8 cellular contexts compared by ENCODE assay signal in the genomic region with DNA sequence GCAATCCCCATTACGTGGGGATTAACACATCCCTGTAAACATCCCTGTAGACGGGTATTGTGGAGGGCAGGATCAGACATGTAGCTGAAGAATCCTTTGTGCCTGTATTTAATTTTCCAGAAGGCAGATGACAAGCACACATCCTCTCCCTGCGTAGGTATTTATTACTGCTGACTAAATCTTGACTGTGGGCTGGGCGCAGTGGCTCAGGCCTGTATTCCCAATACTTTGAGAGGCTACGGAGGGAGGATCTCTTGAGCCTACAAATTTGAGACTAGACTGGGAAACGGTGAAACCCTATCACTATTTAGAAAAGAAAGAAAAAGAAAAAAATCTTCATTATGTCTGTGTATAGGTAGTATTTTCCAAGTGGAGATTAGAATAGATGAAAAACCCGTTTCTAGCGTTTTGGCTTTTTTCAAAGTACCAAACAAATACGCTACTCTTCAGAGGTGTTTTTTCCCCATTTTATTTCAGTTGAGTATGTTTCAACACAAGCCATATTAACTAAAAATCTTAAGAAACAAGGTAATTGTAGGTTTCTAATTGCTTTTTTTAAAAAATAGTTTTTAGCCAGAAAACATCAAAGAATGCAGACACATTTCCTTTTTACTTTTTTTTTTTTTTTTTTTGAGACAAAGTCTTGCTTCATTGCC. TPM values are rescaled to one million over a fixed set of nuclear protein-coding genes. Genes with fewer than 3 reads are reported as not detected.
DNase-seq lines count a peak whose midpoint lies in the region; ATAC-seq and TF ChIP-seq lines count a peak whose summit lies in the region.

No MANE protein-coding gene starts in this region.

- peak overlapping the region; percentile 96 for H3K9ac ChIP-seq in mesendoderm (ENCODE audit: low read length)

- H3K36me3 Mint-ChIP-seq in Caco-2 (ENCODE audit: insufficient read depth, unreplicated experiment) (no peaks in the 10 kb centered on the region), T-helper 17 cell (ENCODE audit: low read depth) (no peaks in the 10 kb centered on the region)

- peak overlapping the region; percentile 92 for H3K27ac Mint-ChIP-seq in Caco-2 (ENCODE audit: unreplicated experiment)
- H3K27ac Mint-ChIP-seq in T-helper 17 cell: peak overlapping the region; percentile 98

- no peak overlapping the region for H4K8ac ChIP-seq in mesendoderm (ENCODE audit: low read depth, low read length)

- H3K36me3 ChIP-seq in Caco-2 (ENCODE audit: control insufficient read depth, insufficient read depth, low read length) (no peaks in the 10 kb centered on the region), mesendoderm (ENCODE audit: control insufficient read depth, insufficient read depth, low read length) (no peaks in the 10 kb centered on the region)

- TF ChIP-seq CTCF in Caco-2 (IDR thresholded peaks at IDR 0.05; ENCODE audit: insufficient read depth in 1 of 2, low read depth in 1 of 2, low read length in 1 of 2, severe bottlenecking in 1 of 2, unreplicated experiment in 1 of 2): no peak
- no peak for TF ChIP-seq CTCF in GM13976 (IDR thresholded peaks at IDR 0.05; ENCODE audit: borderline replicate concordance, control extremely low read depth, extremely low read depth, insufficient read depth, missing control alignments)

- H3K23ac ChIP-seq in mesendoderm (ENCODE audit: low read length): no peak overlapping the region

- peaks cover 16% of the 10 kb centered on the region for H3K79me2 ChIP-seq in mesendoderm (ENCODE audit: control insufficient read depth, insufficient read depth, low read length)

- no peaks in the 10 kb centered on the region for H3K9me3 ChIP-seq in Caco-2
- H3K9me3 ChIP-seq in T-helper 17 cell (ENCODE audit: control insufficient read depth, low read length, poor library complexity, severe bottlenecking): no peaks in the 10 kb centered on the region

- no peak overlapping the region for H2BK120ac ChIP-seq in mesendoderm (ENCODE audit: low read depth, low read length)

- intact Hi-C loops in Caco-2 (cut with micrococcal nuclease; ENCODE audit: unreplicated experiment): loop anchor here (10.0 kb wide), 1 partner anchor 110 kb away; no protein-coding TSS in a partner anchor

- H3K4me1 Mint-ChIP-seq in Caco-2 (ENCODE audit: low read depth, unreplicated experiment) (no peaks in the 10 kb centered on the region), T-helper 17 cell (peaks cover 24% of the 10 kb centered on the region)

- no peaks in the 10 kb centered on the region for H3K27me3 ChIP-seq in Caco-2 (replicated peaks; ENCODE audit: control insufficient read depth, insufficient read depth, low read length)
- H3K27me3 ChIP-seq in mesendoderm (ENCODE audit: insufficient read depth, low read length, poor library complexity): no peaks in the 10 kb centered on the region

- no peak overlapping the region for H3K4me2 ChIP-seq in mesendoderm (ENCODE audit: low read length)

- ATAC-seq in T-helper 17 cell (no peak), HG02763 (IDR thresholded peaks at IDR 0.05; ENCODE audit: unreplicated experiment) (no peak)

- in situ Hi-C loops in GM13976 (cut with MboI; ENCODE audit: low sequenced_read_pairs, unreplicated experiment): no loop called here

- POLR2A ChIA-PET in Caco-2 (lab: Charles Lee): no interaction called here

- no CpG with 5 or more reads among the region's 9 CpGs for WGBS in mesendoderm (ENCODE audit: extremely low coverage, insufficient coverage, low lambda C conversion rate)

- H3K79me1 ChIP-seq in mesendoderm (ENCODE audit: low read length): peaks cover 8% of the 10 kb centered on the region

- H3K9me3 Mint-ChIP-seq in Caco-2 (ENCODE audit: unreplicated experiment): no peaks in the 10 kb centered on the region

- H3K27me3 Mint-ChIP-seq in Caco-2 (ENCODE audit: insufficient read depth, unreplicated experiment) (no peaks in the 10 kb centered on the region), T-helper 17 cell (no peaks in the 10 kb centered on the region)

- BruUV-seq in Caco-2 (replicated peaks; lab: Mats Ljungman, UMichigan): no TSS peak

- no peak overlapping the region for H4K5ac ChIP-seq in mesendoderm (ENCODE audit: low read length)

- no peak overlapping the region for H3K18ac ChIP-seq in mesendoderm (ENCODE audit: low read length)

- peak overlapping the region; percentile 62 for H3K27ac ChIP-seq in mesendoderm (ENCODE audit: low read depth, low read length)

- no peak overlapping the region for H2BK5ac ChIP-seq in mesendoderm (ENCODE audit: low read length)

- H3K4me3 ChIP-seq in Caco-2 (ENCODE audit: low read depth, low read length) (peak overlapping the region; percentile 74; the same call in 1 of the 2 replicates), mesendoderm (ENCODE audit: low read length) (no peak overlapping the region)

- H3K4me1 ChIP-seq in Caco-2: peaks cover 20% of the 10 kb centered on the region
- peaks cover 2% of the 10 kb centered on the region for H3K4me1 ChIP-seq in mesendoderm (ENCODE audit: control insufficient read depth, low read depth, low read length)

- CTCF ChIA-PET in Caco-2 (lab: Charles Lee): interaction anchor here (1.4 kb wide), 1 partner anchor 54 kb away, joined by 3 read pairs; no protein-coding TSS in a partner anchor

- no peak overlapping the region for H3K4ac ChIP-seq in mesendoderm (ENCODE audit: low read depth, low read length)

- peak overlapping the region; percentile 25 for H3K56ac ChIP-seq in mesendoderm (ENCODE audit: low read length)

- peak overlapping the region; percentile 85 for H3K4me3 Mint-ChIP-seq in Caco-2 (ENCODE audit: unreplicated experiment)
- H3K4me3 Mint-ChIP-seq in T-helper 17 cell: peak overlapping the region; percentile 21

- H2AK5ac ChIP-seq in mesendoderm (ENCODE audit: low read length): no peak overlapping the region

- DNase-seq in Caco-2 (peak; percentile 72 to 73), M059J (ENCODE audit: low read depth) (peak; percentile 59), T-helper 17 cell (no peak), mesendoderm (peak; percentile 5), GM13976 (ENCODE audit: low spot score) (no peak), cerebellar cortex (ENCODE audit: low spot score) (no peak)
- DNase-seq in stimulated activated CD4-positive, alpha-beta T cell treated with anti-CD3 and anti-CD28 coated beads, Interleukin-2, amount 100 ng/mL, for 48 hours: no peak

- H2BK15ac ChIP-seq in mesendoderm (replicated peaks; ENCODE audit: low read depth): peak overlapping the region; percentile 36

RNA-seq across cellular contexts. Expression of gene MARF1, which starts 1.5 kb away (rescaled TPM):
- total RNA-seq in Caco-2 (2022) (20.2 and 22.3 TPM in 2 replicates), T-helper 17 cell (100 to 1,000 TPM; 159 to 164 TPM)
- 11.7 and 13.8 TPM in 2 replicates for total RNA-seq in M059J (2014; rRNA removed; shearing (Covaris generic))
- polyA plus RNA-seq in mesendoderm (2013, experiment 1 of 2): 10.0 TPM
- polyA plus RNA-seq in mesendoderm (2013, experiment 2 of 2): 10.3 TPM

RNA-seq across cellular contexts. Expression of gene NDE1, which starts 5.6 kb away (rescaled TPM):
- total RNA-seq in Caco-2 (2022): 60.7 and 67.7 TPM in 2 replicates
- total RNA-seq in M059J (2014; rRNA removed; shearing (Covaris generic)): 57.7 and 78.6 TPM in 2 replicates
- 100 to 1,000 TPM; 122 to 123 TPM for total RNA-seq in T-helper 17 cell
- 20.0 TPM for polyA plus RNA-seq in mesendoderm (2013, experiment 1 of 2)
- polyA plus RNA-seq in mesendoderm (2013, experiment 2 of 2): 21.4 TPM

Comparison
In these comparisons a context has a peak if more than half of its experiments do, and no peak if none do; other contexts are left out.
1. DNase-seq: peak in Caco-2 (2 of 2), M059J (single experiment) and mesendoderm (single experiment); none in T-helper 17 cell (0 of 3), GM13976 (single experiment), stimulated activated CD4-positive, alpha-beta T cell treated with anti-CD3 and anti-CD28 coated beads, Interleukin-2, amount 100 ng/mL, for 48 hours (0 of 2) and cerebellar cortex (single experiment).